ENCODE assay signal across 26 cellular contexts in the genomic region with DNA sequence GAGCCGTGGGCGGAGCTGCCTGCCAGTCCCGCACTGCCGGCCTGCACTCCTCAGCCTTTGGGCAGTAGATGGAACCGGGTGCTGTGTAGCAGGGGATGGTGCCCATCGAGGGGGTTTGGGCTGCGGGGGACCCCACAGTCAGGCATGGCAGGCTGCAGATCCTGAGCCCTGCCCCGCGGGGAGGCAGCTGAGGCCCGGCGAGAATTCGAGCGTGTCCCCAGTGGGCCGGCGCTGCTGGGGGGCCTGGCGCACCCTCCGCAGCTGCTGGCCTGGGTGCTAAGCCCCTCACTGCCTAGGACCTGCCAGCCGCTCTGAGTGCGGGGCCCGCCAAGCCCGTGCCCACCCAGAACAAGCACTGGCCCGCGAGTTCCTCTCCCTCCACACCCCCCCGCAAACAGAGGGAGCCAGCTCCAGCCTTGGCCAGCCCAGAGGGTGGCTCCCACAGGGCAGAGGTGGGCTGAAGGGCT.
"Had no signal": no experiment of that assay in that cellular context is flagged by ENCODE, and none has a peak within 500 bp of the region (broad histone marks: within the 10 kb centered on the region; RNA-seq: fewer than 3 reads in every experiment).

No MANE protein-coding gene starts in this region.

- H3K27me3 Mint-ChIP-seq: naive B cell; stimulated activated naive B cell treated with anti-CD40 and anti-IgM and Interleukin-4, amounts not matched to agents 10 μg/mL and 1 μg/mL and 100 μg/mL, for 72 hours had no signal

- H3K27ac Mint-ChIP-seq: mesothelial cell of epicardium; naive B cell; nephron; stimulated activated naive B cell treated with anti-CD40 and anti-IgM and Interleukin-4, amounts not matched to agents 10 μg/mL and 1 μg/mL and 100 μg/mL, for 72 hours had no signal

- H3K4me1 Mint-ChIP-seq: mesothelial cell of epicardium; naive B cell; nephron; neural crest cell; stimulated activated naive B cell treated with anti-CD40 and anti-IgM and Interleukin-4, amounts not matched to agents 10 μg/mL and 1 μg/mL and 100 μg/mL, for 72 hours had no signal

- H2AFZ ChIP-seq: hepatocyte, parathyroid adenoma had no signal

- DNase-seq: heart right ventricle; left colon; mesendoderm; naive B cell; occipital lobe; psoas muscle; right lobe of liver; stimulated activated CD4-positive, alpha-beta T cell treated with anti-CD3 and anti-CD28 coated beads, Interleukin-12 subunit alpha, Interleukin-12 subunit beta, amount 100 ng/mL, for 4 hours; stimulated activated CD4-positive, alpha-beta T cell treated with anti-CD3 and anti-CD28 coated beads, Interleukin-15, amount 100 ng/mL, for 24 hours; stimulated activated CD4-positive, alpha-beta T cell treated with anti-CD3 and anti-CD28 coated beads, Interleukin-2, amount 100 ng/mL, for 24 hours; stimulated activated CD4-positive, alpha-beta T cell treated with anti-CD3 and anti-CD28 coated beads, Interleukin-4, amount 100 ng/mL, for 1 hour; stimulated activated naive B cell treated with anti-CD40 and anti-IgM and Interleukin-4, amounts not matched to agents 10 μg/mL and 1 μg/mL and 100 μg/mL, for 72 hours; stomach; testis; thyroid gland; transverse colon had no signal

- H3K36me3 Mint-ChIP-seq: mesothelial cell of epicardium, naive B cell had no signal

- H3K9me3 ChIP-seq: psoas muscle, testis, thyroid gland had no signal

- H3K4me1 ChIP-seq: heart right ventricle, left lung, parathyroid adenoma, psoas muscle, right lobe of liver, stomach, testis, thyroid gland, transverse colon, upper lobe of left lung had no signal

- H3K4me2 ChIP-seq: hepatocyte, smooth muscle cell had no signal

- ATAC-seq: heart right ventricle; left colon; left lung; psoas muscle; stimulated activated naive B cell treated with anti-CD40 and anti-IgM and Interleukin-4, amounts not matched to agents 10 μg/mL and 1 μg/mL and 100 μg/mL, for 72 hours had no signal

- H3K4me3 ChIP-seq: heart right ventricle, hepatocyte, left lung, lung, psoas muscle, right lobe of liver, smooth muscle cell, stomach, testis, thyroid gland, transverse colon, upper lobe of left lung had no signal

- H3K9ac ChIP-seq: parathyroid adenoma had no signal

- H3K36me3 ChIP-seq: heart right ventricle, left lung, neutrophil, right lobe of liver, stomach, thyroid gland, transverse colon, upper lobe of left lung had no signal

- H3K4me3 Mint-ChIP-seq: mesothelial cell of epicardium; naive B cell; nephron; neural crest cell; stimulated activated naive B cell treated with anti-CD40 and anti-IgM and Interleukin-4, amounts not matched to agents 10 μg/mL and 1 μg/mL and 100 μg/mL, for 72 hours had no signal

- H3K27me3 ChIP-seq: heart right ventricle, hepatocyte, left lung, neutrophil, right lobe of liver, stomach, testis, thyroid gland, transverse colon, upper lobe of left lung had no signal

- H3K27ac ChIP-seq: heart right ventricle, hepatocyte, left lung, neutrophil, parathyroid adenoma, psoas muscle, right lobe of liver, stomach, testis, thyroid gland, transverse colon, upper lobe of left lung had no signal
